ENCODE assay signal across 16 cellular contexts in genomic region chr1:89918794-89919155, GRCh38.
DNase-seq lines count a peak whose midpoint lies in the region; ATAC-seq and TF ChIP-seq lines count a peak whose summit lies in the region.
"Had no signal": no experiment of that assay in that cellular context is flagged by ENCODE, and none has a peak within 500 bp of the region (broad histone marks: within the 10 kb centered on the region; RNA-seq: fewer than 3 reads in every experiment).

No MANE protein-coding gene starts in this region.

- H3K4me3 ChIP-seq in HUES6 (ENCODE audit: low read depth, low read length) (no peak overlapping the region), dorsolateral prefrontal cortex (no peak overlapping the region)
- H3K4me3 ChIP-seq: ascending aorta, neural progenitor cell, suprapubic skin had no signal

- DNase-seq in Caki2 (ENCODE audit: low read depth) (peak; percentile 88), dorsolateral prefrontal cortex (no peak)
- DNase-seq in activated T-helper 1 cell treated with anti-CD3 and anti-CD28 coated beads, Interleukin-12 subunit alpha, Interleukin-12 subunit beta, Interleukin-2, Interleukin-4 antibody, amounts not matched to agents 30 ng/mL and 10 ng/mL and 1 ng/mL, durations not matched to agents 14 hours and 24 hours and 36 hours (ENCODE audit: low spot score) = no peak
- DNase-seq in naive thymus-derived CD8-positive, alpha-beta T cell = no peak
- DNase-seq: activated CD4-positive, CD25-positive, alpha-beta regulatory T cell; activated effector memory CD4-positive, alpha-beta T cell treated with anti-CD3 and anti-CD28 coated beads, Interleukin-2, amount 50 U/mL, for 16 hours; AML-193; NCI-H1436 had no signal

- H3K9me3 ChIP-seq in HUES6 (ENCODE audit: control insufficient read depth, insufficient read depth, low read depth, low read length) = peaks cover 9% of the 10 kb centered on the region
- H3K9me3 ChIP-seq: ascending aorta had no signal

- peaks cover 7% of the 10 kb centered on the region for H3K36me3 ChIP-seq in HUES6 (ENCODE audit: control insufficient read depth, insufficient read depth, low read length)
- H3K36me3 ChIP-seq: ascending aorta, suprapubic skin had no signal

- intact Hi-C loops in dorsolateral prefrontal cortex (cut with DNase I) = no loop called here
- intact Hi-C loops in activated T-helper 1 cell treated with anti-CD3 and anti-CD28 coated beads, Interleukin-12 subunit alpha, Interleukin-12 subunit beta, Interleukin-2, Interleukin-4 antibody, amounts not matched to agents 30 ng/mL and 10 ng/mL and 1 ng/mL, durations not matched to agents 14 hours and 24 hours and 36 hours (cut with micrococcal nuclease) = no loop called here

- peaks cover 8% of the 10 kb centered on the region for H3K4me1 Mint-ChIP-seq in nephron
- H3K4me1 Mint-ChIP-seq in activated T-helper 1 cell treated with anti-CD3 and anti-CD28 coated beads, Interleukin-12 subunit alpha, Interleukin-12 subunit beta, Interleukin-2, Interleukin-4 antibody, amounts not matched to agents 30 ng/mL and 10 ng/mL and 1 ng/mL, durations not matched to agents 14 hours and 24 hours and 36 hours (ENCODE audit: low read depth) = peaks cover 4% of the 10 kb centered on the region
- peaks cover 11 to 35% (median 20%) of the 10 kb centered on the region in 4 donors for H3K4me1 Mint-ChIP-seq in naive thymus-derived CD8-positive, alpha-beta T cell

- H3K9me3 Mint-ChIP-seq in nephron = peaks cover 6% of the 10 kb centered on the region
- peaks cover 6% of the 10 kb centered on the region for H3K9me3 Mint-ChIP-seq in activated T-helper 1 cell treated with anti-CD3 and anti-CD28 coated beads, Interleukin-12 subunit alpha, Interleukin-12 subunit beta, Interleukin-2, Interleukin-4 antibody, amounts not matched to agents 30 ng/mL and 10 ng/mL and 1 ng/mL, durations not matched to agents 14 hours and 24 hours and 36 hours
- H3K9me3 Mint-ChIP-seq in naive thymus-derived CD8-positive, alpha-beta T cell = peaks cover 0 to 6% (median 0%) of the 10 kb centered on the region in 9 donors

- no peak for ATAC-seq in GM18505 (IDR thresholded peaks at IDR 0.05; ENCODE audit: unreplicated experiment)
- no peak for ATAC-seq in naive thymus-derived CD8-positive, alpha-beta T cell
- ATAC-seq in GM18867 (IDR thresholded peaks at IDR 0.05; ENCODE audit: unreplicated experiment) = no peak

- H3K27ac ChIP-seq in HUES6 (ENCODE audit: low read depth, low read length) (peak overlapping the region; percentile 3; the same call in 1 of the 2 replicates), dorsolateral prefrontal cortex (peak overlapping the region in 33 of 59 donors; percentile 1 to 74 (median 29))
- H3K27ac ChIP-seq: ascending aorta, neural progenitor cell, suprapubic skin had no signal

- no peaks in the 10 kb centered on the region for H3K27me3 Mint-ChIP-seq in nephron (ENCODE audit: low read depth)
- no peaks in the 10 kb centered on the region for H3K27me3 Mint-ChIP-seq in activated T-helper 1 cell treated with anti-CD3 and anti-CD28 coated beads, Interleukin-12 subunit alpha, Interleukin-12 subunit beta, Interleukin-2, Interleukin-4 antibody, amounts not matched to agents 30 ng/mL and 10 ng/mL and 1 ng/mL, durations not matched to agents 14 hours and 24 hours and 36 hours (ENCODE audit: insufficient read depth)
- H3K27me3 Mint-ChIP-seq in naive thymus-derived CD8-positive, alpha-beta T cell = no peaks in the 10 kb centered on the region

- H3K36me3 Mint-ChIP-seq in nephron (ENCODE audit: low read depth) = peaks cover 17% of the 10 kb centered on the region
- H3K36me3 Mint-ChIP-seq in activated T-helper 1 cell treated with anti-CD3 and anti-CD28 coated beads, Interleukin-12 subunit alpha, Interleukin-12 subunit beta, Interleukin-2, Interleukin-4 antibody, amounts not matched to agents 30 ng/mL and 10 ng/mL and 1 ng/mL, durations not matched to agents 14 hours and 24 hours and 36 hours (ENCODE audit: low read depth) = peaks cover 18% of the 10 kb centered on the region
- H3K36me3 Mint-ChIP-seq in naive thymus-derived CD8-positive, alpha-beta T cell = peaks cover 7 to 31% (median 27%) of the 10 kb centered on the region in 3 donors

- POLR2A ChIA-PET in naive thymus-derived CD8-positive, alpha-beta T cell (lab: Charles Lee) = interaction anchor here (1.8 kb wide), 1 partner anchor 13 kb away, joined by 5 read pairs; no protein-coding TSS in a partner anchor

- H3K4me1 ChIP-seq in HUES6 (ENCODE audit: control insufficient read depth, insufficient read depth, low read length) = peaks cover 26% of the 10 kb centered on the region
- H3K4me1 ChIP-seq: ascending aorta, suprapubic skin had no signal

- in situ Hi-C loops in Caki2 (cut with HindIII; ENCODE audit: low pct_unique_long_range_greater_than_20kb, low sequenced_read_pairs) = no loop called here

- no peaks in the 10 kb centered on the region for H3K27me3 ChIP-seq in HUES6 (ENCODE audit: control insufficient read depth, insufficient read depth, low read length)
- H3K27me3 ChIP-seq in dorsolateral prefrontal cortex = no peaks in the 10 kb centered on the region
- H3K27me3 ChIP-seq: ascending aorta, neural progenitor cell, suprapubic skin had no signal

- peak overlapping the region in 2 of 3 experiments; percentile 4 to 15 for H3K27ac Mint-ChIP-seq in nephron
- H3K27ac Mint-ChIP-seq in activated T-helper 1 cell treated with anti-CD3 and anti-CD28 coated beads, Interleukin-12 subunit alpha, Interleukin-12 subunit beta, Interleukin-2, Interleukin-4 antibody, amounts not matched to agents 30 ng/mL and 10 ng/mL and 1 ng/mL, durations not matched to agents 14 hours and 24 hours and 36 hours = no peak overlapping the region
- peak overlapping the region in 4 of 10 donors; percentile 8 to 47 (median 28) for H3K27ac Mint-ChIP-seq in naive thymus-derived CD8-positive, alpha-beta T cell
- H3K27ac Mint-ChIP-seq: neural progenitor cell; T-helper 1 cell treated with Interleukin-12 subunit alpha and Interleukin-12 subunit beta and Interleukin-4 antibody, amounts not matched to agents 30 μg/mL and 1 μg/mL, for 36 hours had no signal

- no peak for TF ChIP-seq POLR2A in GM18505 (IDR thresholded peaks at IDR 0.05; ENCODE audit: borderline replicate concordance, extremely low read depth, insufficient read depth, insufficient read length)

- H3K4me3 Mint-ChIP-seq in nephron = no peak overlapping the region
- no peak overlapping the region for H3K4me3 Mint-ChIP-seq in activated T-helper 1 cell treated with anti-CD3 and anti-CD28 coated beads, Interleukin-12 subunit alpha, Interleukin-12 subunit beta, Interleukin-2, Interleukin-4 antibody, amounts not matched to agents 30 ng/mL and 10 ng/mL and 1 ng/mL, durations not matched to agents 14 hours and 24 hours and 36 hours
- H3K4me3 Mint-ChIP-seq in naive thymus-derived CD8-positive, alpha-beta T cell = no peak overlapping the region
- H3K4me3 Mint-ChIP-seq: neural progenitor cell; T-helper 1 cell treated with Interleukin-12 subunit alpha and Interleukin-12 subunit beta and Interleukin-4 antibody, amounts not matched to agents 30 μg/mL and 1 μg/mL, for 36 hours had no signal

- no peak overlapping the region for H3K9ac ChIP-seq in HUES6 (ENCODE audit: low read length)
- H3K9ac ChIP-seq: neural progenitor cell had no signal

- TF ChIP-seq CTCF in dorsolateral prefrontal cortex (IDR thresholded peaks at IDR 0.05 in 54 of 56, conservative IDR thresholded peaks at IDR 0.05 in 2 of 56; ENCODE audit: low read depth in 1 of 56, partially characterized antibody in 56 of 56) = no peak
- TF ChIP-seq CTCF in nephron (IDR thresholded peaks at IDR 0.05; ENCODE audit: unreplicated experiment in 3 of 3) = no peak
